Comparison of ENCODE assay signal across 13 cellular contexts in the genomic region with DNA sequence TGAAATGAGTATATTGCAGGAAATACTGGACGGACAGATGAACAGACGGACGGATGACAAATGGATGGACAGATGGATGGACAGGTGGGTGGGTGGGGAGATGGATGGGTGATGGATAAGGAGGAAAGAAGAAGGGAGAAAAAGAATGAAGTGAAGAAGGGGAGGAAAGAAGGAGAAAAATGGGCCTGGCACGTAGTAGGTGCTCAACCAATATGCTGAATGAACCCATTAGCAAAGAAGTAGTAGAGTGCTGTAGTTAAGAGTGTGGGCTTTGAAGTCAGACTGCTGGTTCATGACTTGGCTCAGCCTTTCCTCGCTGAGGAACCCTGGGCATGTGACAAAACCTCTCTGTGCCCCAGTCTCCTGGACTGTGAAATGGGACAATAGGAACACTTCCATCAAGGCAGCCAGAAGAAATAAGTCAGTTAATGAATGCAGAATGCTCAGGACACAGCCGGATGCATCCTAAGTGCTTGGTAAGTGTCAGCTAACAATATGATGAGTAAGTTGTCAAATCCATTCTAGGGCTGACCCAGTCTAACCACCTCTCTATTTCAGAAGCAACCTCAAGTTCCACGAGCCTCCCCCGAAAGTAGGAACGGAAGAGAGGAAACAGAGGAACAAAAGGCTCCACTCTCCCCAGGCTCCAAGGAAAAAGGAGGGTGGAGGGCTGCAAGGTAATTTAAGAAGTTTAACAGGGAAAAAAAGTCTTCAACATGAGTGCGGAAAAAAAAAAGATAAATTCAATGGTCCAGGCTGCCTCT. TPM values are rescaled to one million over a fixed set of nuclear protein-coding genes. Genes with fewer than 3 reads are reported as not detected.
DNase-seq lines count a peak whose midpoint lies in the region; ATAC-seq, FAIRE-seq and TF ChIP-seq lines count a peak whose summit lies in the region.
"Had no signal": no experiment of that assay in that cellular context is flagged by ENCODE, and none has a peak within 500 bp of the region (broad histone marks: within the 10 kb centered on the region; RNA-seq: fewer than 3 reads in every experiment).

No MANE protein-coding gene starts in this region.

- no peak for ATAC-seq in CD4-positive, alpha-beta T cell (ENCODE audit: poor library complexity)
- ATAC-seq in naive thymus-derived CD8-positive, alpha-beta T cell = no peak
- ATAC-seq in left ventricle myocardium superior = no peak
- no peak for ATAC-seq in GM19463 (IDR thresholded peaks at IDR 0.05; ENCODE audit: unreplicated experiment)
- ATAC-seq: left cardiac atrium had no signal

- FAIRE-seq in GM18507 (lab: Jason Lieb, UNC) = peak; percentile 49
- FAIRE-seq: RCC 7860 had no signal

- CTCF ChIA-PET in CD4-positive, alpha-beta T cell (lab: Charles Lee) = interaction anchor here (1.9 kb wide), 1 partner anchor 15 kb away, joined by 5 read pairs; no protein-coding TSS in a partner anchor

- no peaks in the 10 kb centered on the region for H3K27me3 ChIP-seq in CD4-positive, alpha-beta T cell (ENCODE audit: control insufficient read depth, insufficient read depth, low read length)
- H3K27me3 ChIP-seq: cardiac muscle cell had no signal

- no peak for DNase-seq in CD4-positive, alpha-beta T cell
- no peak for DNase-seq in GM18507 (ENCODE audit: extremely low spot score, insufficient read length, low read depth)
- no peak for DNase-seq in naive thymus-derived CD8-positive, alpha-beta T cell
- no peak for DNase-seq in left ventricle myocardium superior
- DNase-seq in mucosa of gallbladder (ENCODE audit: low spot score) = no peak
- DNase-seq: left cardiac atrium, NCI-H2227 treated with DMSO at 0.1 percent for 48 hours had no signal

- peak overlapping the region; percentile 5 for H3K27ac Mint-ChIP-seq in CD4-positive, alpha-beta T cell
- peak overlapping the region; percentile 65 for H3K27ac Mint-ChIP-seq in activated naive CD8-positive, alpha-beta T cell
- peak overlapping the region in 8 of 10 donors; percentile 9 to 87 (median 72) for H3K27ac Mint-ChIP-seq in naive thymus-derived CD8-positive, alpha-beta T cell

- no peak overlapping the region for H3K27ac ChIP-seq in CD4-positive, alpha-beta T cell (ENCODE audit: low read depth, low read length)
- H3K27ac ChIP-seq: cardiac muscle cell, epithelial cell of prostate, suprapubic skin had no signal

- no peaks in the 10 kb centered on the region for H3K9me3 Mint-ChIP-seq in CD4-positive, alpha-beta T cell
- no peaks in the 10 kb centered on the region for H3K9me3 Mint-ChIP-seq in activated naive CD8-positive, alpha-beta T cell (ENCODE audit: low read depth)
- H3K9me3 Mint-ChIP-seq in naive thymus-derived CD8-positive, alpha-beta T cell = no peaks in the 10 kb centered on the region

- H3K4me3 Mint-ChIP-seq in CD4-positive, alpha-beta T cell = peak overlapping the region; percentile 3
- H3K4me3 Mint-ChIP-seq in activated naive CD8-positive, alpha-beta T cell = no peak overlapping the region
- peak overlapping the region in 5 of 10 donors; percentile 3 to 64 (median 17) for H3K4me3 Mint-ChIP-seq in naive thymus-derived CD8-positive, alpha-beta T cell

- no peaks in the 10 kb centered on the region for H3K9me3 ChIP-seq in CD4-positive, alpha-beta T cell (ENCODE audit: control insufficient read depth, low read length)
- H3K9me3 ChIP-seq: suprapubic skin had no signal

- intact Hi-C loops in CD4-positive, alpha-beta T cell (cut with DNase I, micrococcal nuclease) = no loop called here
- intact Hi-C loops in left ventricle myocardium superior (cut with micrococcal nuclease) = no loop called here

- H3K36me3 Mint-ChIP-seq in CD4-positive, alpha-beta T cell (ENCODE audit: low read depth) = no peaks in the 10 kb centered on the region
- peaks cover 2% of the 10 kb centered on the region for H3K36me3 Mint-ChIP-seq in activated naive CD8-positive, alpha-beta T cell
- peaks cover 0 to 8% (median 6%) of the 10 kb centered on the region in 3 donors for H3K36me3 Mint-ChIP-seq in naive thymus-derived CD8-positive, alpha-beta T cell

- POLR2A ChIA-PET in CD4-positive, alpha-beta T cell (lab: Charles Lee) = interaction anchor here (1.4 kb wide), 1 partner anchor 33 kb away, joined by 4 read pairs; no protein-coding TSS in a partner anchor
- POLR2A ChIA-PET in naive thymus-derived CD8-positive, alpha-beta T cell (lab: Charles Lee) = interaction anchor here (0.7 kb wide), 1 partner anchor 9 kb away, joined by 3 read pairs; no protein-coding TSS in a partner anchor

- no peak for TF ChIP-seq CTCF in CD4-positive, alpha-beta T cell (IDR thresholded peaks at IDR 0.05)

- no peaks in the 10 kb centered on the region for H3K27me3 Mint-ChIP-seq in CD4-positive, alpha-beta T cell
- no peaks in the 10 kb centered on the region for H3K27me3 Mint-ChIP-seq in activated naive CD8-positive, alpha-beta T cell
- H3K27me3 Mint-ChIP-seq in naive thymus-derived CD8-positive, alpha-beta T cell = no peaks in the 10 kb centered on the region

- H3K4me1 Mint-ChIP-seq in CD4-positive, alpha-beta T cell (ENCODE audit: low read depth) = peaks cover 60% of the 10 kb centered on the region
- H3K4me1 Mint-ChIP-seq in activated naive CD8-positive, alpha-beta T cell (ENCODE audit: low read depth) = peaks cover 62% of the 10 kb centered on the region
- peaks cover 12 to 73% (median 61%) of the 10 kb centered on the region in 4 donors for H3K4me1 Mint-ChIP-seq in naive thymus-derived CD8-positive, alpha-beta T cell

RNA-seq across cellular contexts. Expression of a gene that starts 37.8 kb away (rescaled TPM):
- 10 to 100 TPM; 73.9 to 74.5 TPM for total RNA-seq in CD4-positive, alpha-beta T cell
- total RNA-seq in naive thymus-derived CD8-positive, alpha-beta T cell = 100 to 1,000 TPM; 140 to 141 TPM
- 10 to 100 TPM; 14.4 to 38.5 (median 20.9) TPM for polyA plus RNA-seq in naive thymus-derived CD8-positive, alpha-beta T cell
- total RNA-seq in left ventricle myocardium superior (8.3 TPM), mucosa of gallbladder (29.8 TPM)

Comparison
In these comparisons a context has a peak if more than half of its experiments do, and no peak if none do; other contexts are left out.
1. H3K27ac Mint-ChIP-seq: peak in every context shown above with its lines; median percentile 72 in naive thymus-derived CD8-positive, alpha-beta T cell; 65 in activated naive CD8-positive, alpha-beta T cell; 5 in CD4-positive, alpha-beta T cell.